Comparison of ENCODE assay signal across 21 cellular contexts in genomic region chr6:161223646-161224045, GRCh38.
"Had no signal": no experiment of that assay in that cellular context is flagged by ENCODE, and none has a peak within 500 bp of the region (broad histone marks: within the 10 kb centered on the region; RNA-seq: fewer than 3 reads in every experiment).

No MANE protein-coding gene starts in this region.

- H3K36me3 ChIP-seq: neutrophil, suprapubic skin, thyroid gland, uterus had no signal

- H3K27ac ChIP-seq: hepatocyte, neutrophil, sigmoid colon, skin epidermis, suprapubic skin, thyroid gland, uterus had no signal

- FAIRE-seq: colon had no signal

- H3K9me3 Mint-ChIP-seq: dendritic cell treated with granulocyte-macrophage colony-stimulating factor and Interleukin-4, amounts not matched to agents 40 ng/mL and 50 ng/mL, for 4 days; type B pancreatic cell had no signal

- H3K4me3 Mint-ChIP-seq: dendritic cell treated with granulocyte-macrophage colony-stimulating factor and Interleukin-4, amounts not matched to agents 40 ng/mL and 50 ng/mL, for 4 days; naive B cell; type B pancreatic cell had no signal

- H3K27ac Mint-ChIP-seq: dendritic cell treated with granulocyte-macrophage colony-stimulating factor and Interleukin-4, amounts not matched to agents 40 ng/mL and 50 ng/mL, for 4 days; type B pancreatic cell had no signal

- H3K27me3 Mint-ChIP-seq: dendritic cell treated with granulocyte-macrophage colony-stimulating factor and Interleukin-4, amounts not matched to agents 40 ng/mL and 50 ng/mL, for 4 days; naive B cell; type B pancreatic cell had no signal

- H3K9me3 ChIP-seq: neutrophil, sigmoid colon, suprapubic skin, thyroid gland, uterus had no signal

- DNase-seq: foreskin melanocyte; head of caudate nucleus; left colon; left ventricle myocardium superior; mesenchymal stem cell; midbrain; naive B cell; posterior cingulate gyrus; sigmoid colon; stimulated activated CD4-positive, alpha-beta T cell treated with anti-CD3 and anti-CD28 coated beads, Interleukin-12 subunit alpha, Interleukin-12 subunit beta, amount 100 ng/mL, for 4 hours; stimulated activated naive CD8-positive, alpha-beta T cell treated with anti-CD3 and anti-CD28 coated beads, Interleukin-15, Interleukin-2, amounts not matched to agents 100 U/mL and 50 U/mL, for 24 hours; thyroid gland; uterus had no signal

- H3K27me3 ChIP-seq: hepatocyte, sigmoid colon, suprapubic skin, thyroid gland, uterus had no signal

- ATAC-seq: left colon; left ventricle myocardium superior; stimulated activated naive CD8-positive, alpha-beta T cell treated with anti-CD3 and anti-CD28 coated beads, Interleukin-15, Interleukin-2, amounts not matched to agents 100 U/mL and 50 U/mL, for 24 hours had no signal

- H3K4me3 ChIP-seq: hepatocyte, lung, sigmoid colon, skin epidermis, suprapubic skin, thyroid gland, uterus had no signal

- H3K4me2 ChIP-seq: hepatocyte had no signal

- H2AFZ ChIP-seq: hepatocyte had no signal
